In genomic region chr3:50472958-50473357, GRCh38 we compare ENCODE assay signal across 25 cellular contexts. TPM values are rescaled to one million over a fixed set of nuclear protein-coding genes. Genes with fewer than 3 reads are reported as not detected.
DNase-seq lines count a peak whose midpoint lies in the region; ATAC-seq and TF ChIP-seq lines count a peak whose summit lies in the region.
"Had no signal": no experiment of that assay in that cellular context is flagged by ENCODE, and none has a peak within 500 bp of the region (broad histone marks: within the 10 kb centered on the region; RNA-seq: fewer than 3 reads in every experiment).

No MANE protein-coding gene starts in this region.

- CTCF ChIA-PET in activated CD8-positive, alpha-beta T cell treated with anti-CD3 and anti-CD28 coated beads for 36 hours (lab: Charles Lee): interaction anchor here (1.1 to 1.2 kb wide), 2 partner anchors 46 to 69 kb away, joined by 3 read pairs; no protein-coding TSS in a partner anchor
- CTCF ChIA-PET in activated CD8-positive, alpha-beta T cell treated with anti-CD3 and anti-CD28 coated beads, Interleukin-2, amount 10 ng/mL, durations not matched to agents 7 days and 5 days (lab: Charles Lee): interaction anchor here (1.0 to 2.3 kb wide), 2 partner anchors 36 to 70 kb away, joined by 3 to 9 read pairs; no protein-coding TSS in a partner anchor

- POLR2A ChIA-PET in activated CD8-positive, alpha-beta T cell treated with anti-CD3 and anti-CD28 coated beads for 36 hours (lab: Charles Lee): no interaction called here
- POLR2A ChIA-PET in activated CD8-positive, alpha-beta T cell treated with anti-CD3 and anti-CD28 coated beads, Interleukin-2, amount 10 ng/mL, durations not matched to agents 7 days and 5 days (lab: Charles Lee): interaction anchor here (0.6 to 1.0 kb wide), 5 partner anchors 11 to 70 kb away, joined by 3 to 7 read pairs (median 3); no protein-coding TSS in a partner anchor

- H3K9me3 Mint-ChIP-seq in activated CD8-positive, alpha-beta T cell treated with anti-CD3 and anti-CD28 coated beads for 36 hours: no peaks in the 10 kb centered on the region
- H3K9me3 Mint-ChIP-seq in activated CD8-positive, alpha-beta T cell treated with anti-CD3 and anti-CD28 coated beads, Interleukin-2, amount 10 ng/mL, durations not matched to agents 7 days and 5 days (ENCODE audit: insufficient read depth): no peaks in the 10 kb centered on the region
- no peaks in the 10 kb centered on the region for H3K9me3 Mint-ChIP-seq in effector memory CD8-positive, alpha-beta T cell
- no peaks in the 10 kb centered on the region for H3K9me3 Mint-ChIP-seq in stimulated activated effector memory CD8-positive, alpha-beta T cell treated with anti-CD3 and anti-CD28 coated beads, Interleukin-12 subunit alpha, Interleukin-12 subunit beta, amount 100 ng/mL, for 72 hours
- H3K9me3 Mint-ChIP-seq: activated T-helper 1 cell treated with anti-CD3 and anti-CD28 coated beads, Interleukin-12 subunit alpha, Interleukin-12 subunit beta, Interleukin-2, Interleukin-4 antibody, amounts not matched to agents 30 ng/mL and 10 ng/mL and 1 ng/mL, durations not matched to agents 14 hours and 24 hours and 36 hours had no signal

- H3K36me3 Mint-ChIP-seq in activated CD8-positive, alpha-beta T cell treated with anti-CD3 and anti-CD28 coated beads for 36 hours (ENCODE audit: low read depth): no peaks in the 10 kb centered on the region
- H3K36me3 Mint-ChIP-seq in activated CD8-positive, alpha-beta T cell treated with anti-CD3 and anti-CD28 coated beads, Interleukin-2, amount 10 ng/mL, durations not matched to agents 7 days and 5 days (ENCODE audit: low read depth): no peaks in the 10 kb centered on the region
- H3K36me3 Mint-ChIP-seq in T-helper 17 cell (ENCODE audit: low read depth): no peaks in the 10 kb centered on the region
- peaks cover 32% of the 10 kb centered on the region for H3K36me3 Mint-ChIP-seq in effector memory CD8-positive, alpha-beta T cell (ENCODE audit: insufficient read depth)
- H3K36me3 Mint-ChIP-seq in stimulated activated effector memory CD8-positive, alpha-beta T cell treated with anti-CD3 and anti-CD28 coated beads, Interleukin-12 subunit alpha, Interleukin-12 subunit beta, amount 100 ng/mL, for 72 hours: no peaks in the 10 kb centered on the region

- intact Hi-C loops in activated CD8-positive, alpha-beta T cell treated with anti-CD3 and anti-CD28 coated beads for 36 hours (cut with micrococcal nuclease): no loop called here

- DNase-seq in activated CD8-positive, alpha-beta T cell treated with anti-CD3 and anti-CD28 coated beads for 36 hours: peak; percentile 46
- DNase-seq in activated CD8-positive, alpha-beta T cell treated with anti-CD3 and anti-CD28 coated beads, Interleukin-2, amount 10 ng/mL, durations not matched to agents 7 days and 5 days: no peak
- DNase-seq in T-helper 17 cell (no peak), kidney glomerular epithelial cell (lab: John Stamatoyannopoulos, UW) (no peak), HuH-7 (ENCODE audit: low spot score) (no peak)
- DNase-seq in effector memory CD8-positive, alpha-beta T cell: peak; percentile 51 to 74 (median 70)
- peak in 1 of 2 donors; percentile 55 for DNase-seq in stimulated activated effector memory CD8-positive, alpha-beta T cell treated with anti-CD3 and anti-CD28 coated beads, Interleukin-12 subunit alpha, Interleukin-12 subunit beta, amount 100 ng/mL, for 72 hours (ENCODE audit: low spot score in 2 of 2)
- DNase-seq: COR-L47; DND-41; gastrocnemius medialis; HCEC 1CT; left colon; NCI-H1105 treated with DMSO at 0.1 percent for 48 hours; NCI-H2029 treated with DMSO at 0.1 percent for 48 hours; SJCRH30; stimulated activated CD4-positive, alpha-beta T cell treated with anti-CD3 and anti-CD28 coated beads, Interleukin-4, amount 100 ng/mL, for 4 hours; stimulated activated naive CD4-positive, alpha-beta T cell had no signal

- H3K27ac Mint-ChIP-seq in activated CD8-positive, alpha-beta T cell treated with anti-CD3 and anti-CD28 coated beads for 36 hours: peak overlapping the region; percentile 16
- H3K27ac Mint-ChIP-seq in activated CD8-positive, alpha-beta T cell treated with anti-CD3 and anti-CD28 coated beads, Interleukin-2, amount 10 ng/mL, durations not matched to agents 7 days and 5 days: no peak overlapping the region
- peak overlapping the region; percentile 49 for H3K27ac Mint-ChIP-seq in T-helper 17 cell
- H3K27ac Mint-ChIP-seq in effector memory CD8-positive, alpha-beta T cell: peak overlapping the region; percentile 22 to 94
- H3K27ac Mint-ChIP-seq in stimulated activated effector memory CD8-positive, alpha-beta T cell treated with anti-CD3 and anti-CD28 coated beads, Interleukin-12 subunit alpha, Interleukin-12 subunit beta, amount 100 ng/mL, for 72 hours: peak overlapping the region; percentile 45
- H3K27ac Mint-ChIP-seq: activated T-helper 1 cell treated with anti-CD3 and anti-CD28 coated beads, Interleukin-12 subunit alpha, Interleukin-12 subunit beta, Interleukin-2, Interleukin-4 antibody, amounts not matched to agents 30 ng/mL and 10 ng/mL and 1 ng/mL, durations not matched to agents 14 hours and 24 hours and 36 hours had no signal

- H3K27me3 Mint-ChIP-seq in activated CD8-positive, alpha-beta T cell treated with anti-CD3 and anti-CD28 coated beads for 36 hours: no peaks in the 10 kb centered on the region
- H3K27me3 Mint-ChIP-seq in activated CD8-positive, alpha-beta T cell treated with anti-CD3 and anti-CD28 coated beads, Interleukin-2, amount 10 ng/mL, durations not matched to agents 7 days and 5 days (ENCODE audit: low read depth): no peaks in the 10 kb centered on the region
- no peaks in the 10 kb centered on the region for H3K27me3 Mint-ChIP-seq in T-helper 17 cell
- H3K27me3 Mint-ChIP-seq in effector memory CD8-positive, alpha-beta T cell: no peaks in the 10 kb centered on the region

- H3K4me1 Mint-ChIP-seq in activated CD8-positive, alpha-beta T cell treated with anti-CD3 and anti-CD28 coated beads for 36 hours (ENCODE audit: low read depth): peaks cover 24% of the 10 kb centered on the region
- peaks cover 17% of the 10 kb centered on the region for H3K4me1 Mint-ChIP-seq in activated CD8-positive, alpha-beta T cell treated with anti-CD3 and anti-CD28 coated beads, Interleukin-2, amount 10 ng/mL, durations not matched to agents 7 days and 5 days (ENCODE audit: low read depth)
- H3K4me1 Mint-ChIP-seq in T-helper 17 cell: peaks cover 18% of the 10 kb centered on the region
- peaks cover 43 to 59% of the 10 kb centered on the region in 2 donors for H3K4me1 Mint-ChIP-seq in effector memory CD8-positive, alpha-beta T cell (ENCODE audit: low read depth in 2 of 2)
- peaks cover 73% of the 10 kb centered on the region for H3K4me1 Mint-ChIP-seq in stimulated activated effector memory CD8-positive, alpha-beta T cell treated with anti-CD3 and anti-CD28 coated beads, Interleukin-12 subunit alpha, Interleukin-12 subunit beta, amount 100 ng/mL, for 72 hours

- peak; percentile 75 for ATAC-seq in activated CD8-positive, alpha-beta T cell treated with anti-CD3 and anti-CD28 coated beads for 36 hours
- no peak for ATAC-seq in activated CD8-positive, alpha-beta T cell treated with anti-CD3 and anti-CD28 coated beads, Interleukin-2, amount 10 ng/mL, durations not matched to agents 7 days and 5 days
- ATAC-seq in T-helper 17 cell (peak; percentile 89), HG03025 (IDR thresholded peaks at IDR 0.05; ENCODE audit: low FRiP score, unreplicated experiment) (no peak)
- peak; percentile 93 for ATAC-seq in effector memory CD8-positive, alpha-beta T cell (replicated peaks)
- ATAC-seq in stimulated activated effector memory CD8-positive, alpha-beta T cell treated with anti-CD3 and anti-CD28 coated beads, Interleukin-12 subunit alpha, Interleukin-12 subunit beta, amount 100 ng/mL, for 72 hours: peak; percentile 74
- ATAC-seq: left colon, sciatic nerve had no signal

- TF ChIP-seq CTCF in activated CD8-positive, alpha-beta T cell treated with anti-CD3 and anti-CD28 coated beads for 36 hours (IDR thresholded peaks at IDR 0.05): no peak

- H3K9me3 ChIP-seq in T-helper 17 cell (ENCODE audit: control insufficient read depth, low read length, poor library complexity, severe bottlenecking): no peaks in the 10 kb centered on the region
- H3K9me3 ChIP-seq: gastrocnemius medialis, neutrophil, prostate gland, SJCRH30, thoracic aorta, vagina had no signal

- no peak overlapping the region for H3K4me3 Mint-ChIP-seq in activated CD8-positive, alpha-beta T cell treated with anti-CD3 and anti-CD28 coated beads for 36 hours
- H3K4me3 Mint-ChIP-seq in activated CD8-positive, alpha-beta T cell treated with anti-CD3 and anti-CD28 coated beads, Interleukin-2, amount 10 ng/mL, durations not matched to agents 7 days and 5 days: no peak overlapping the region
- peak overlapping the region; percentile 49 for H3K4me3 Mint-ChIP-seq in T-helper 17 cell
- peak overlapping the region; percentile 56 to 80 for H3K4me3 Mint-ChIP-seq in effector memory CD8-positive, alpha-beta T cell
- H3K4me3 Mint-ChIP-seq in stimulated activated effector memory CD8-positive, alpha-beta T cell treated with anti-CD3 and anti-CD28 coated beads, Interleukin-12 subunit alpha, Interleukin-12 subunit beta, amount 100 ng/mL, for 72 hours: peak overlapping the region; percentile 34
- H3K4me3 Mint-ChIP-seq: activated T-helper 1 cell treated with anti-CD3 and anti-CD28 coated beads, Interleukin-12 subunit alpha, Interleukin-12 subunit beta, Interleukin-2, Interleukin-4 antibody, amounts not matched to agents 30 ng/mL and 10 ng/mL and 1 ng/mL, durations not matched to agents 14 hours and 24 hours and 36 hours had no signal

RNA-seq across cellular contexts. Expression of gene CACNA2D2, which starts 30.5 kb away (rescaled TPM):
- 1 to 10 TPM; 1.6 to 2.1 TPM for total RNA-seq in activated CD8-positive, alpha-beta T cell treated with anti-CD3 and anti-CD28 coated beads for 36 hours
- under 1 TPM; 0.78 to 0.95 TPM for total RNA-seq in activated CD8-positive, alpha-beta T cell treated with anti-CD3 and anti-CD28 coated beads, Interleukin-2, amount 10 ng/mL, durations not matched to agents 7 days and 5 days
- 1 to 10 TPM; 2.2 to 3.5 TPM for total RNA-seq in T-helper 17 cell
- total RNA-seq: M059J, SJCRH30 had no signal

Comparison
In these comparisons a context has a peak if more than half of its experiments do, and no peak if none do; other contexts are left out.
1. ATAC-seq: peak in activated CD8-positive, alpha-beta T cell treated with anti-CD3 and anti-CD28 coated beads for 36 hours (single experiment), T-helper 17 cell (single experiment), effector memory CD8-positive, alpha-beta T cell (single experiment) and stimulated activated effector memory CD8-positive, alpha-beta T cell treated with anti-CD3 and anti-CD28 coated beads, Interleukin-12 subunit alpha, Interleukin-12 subunit beta, amount 100 ng/mL, for 72 hours (single experiment); none in activated CD8-positive, alpha-beta T cell treated with anti-CD3 and anti-CD28 coated beads, Interleukin-2, amount 10 ng/mL, durations not matched to agents 7 days and 5 days (single experiment) and HG03025 (single experiment).
2. DNase-seq: peak in activated CD8-positive, alpha-beta T cell treated with anti-CD3 and anti-CD28 coated beads for 36 hours (single experiment) and effector memory CD8-positive, alpha-beta T cell (3 of 3); none in activated CD8-positive, alpha-beta T cell treated with anti-CD3 and anti-CD28 coated beads, Interleukin-2, amount 10 ng/mL, durations not matched to agents 7 days and 5 days (single experiment), T-helper 17 cell (0 of 3), kidney glomerular epithelial cell (single experiment) and HuH-7 (single experiment).
3. H3K4me3 Mint-ChIP-seq: peak in T-helper 17 cell (single experiment), effector memory CD8-positive, alpha-beta T cell (2 of 2) and stimulated activated effector memory CD8-positive, alpha-beta T cell treated with anti-CD3 and anti-CD28 coated beads, Interleukin-12 subunit alpha, Interleukin-12 subunit beta, amount 100 ng/mL, for 72 hours (single experiment); none in activated CD8-positive, alpha-beta T cell treated with anti-CD3 and anti-CD28 coated beads for 36 hours (single experiment) and activated CD8-positive, alpha-beta T cell treated with anti-CD3 and anti-CD28 coated beads, Interleukin-2, amount 10 ng/mL, durations not matched to agents 7 days and 5 days (single experiment).